In genomic region chrX:8042304-8042703, GRCh38 we compare ENCODE assay signal across 1 cellular context.
TF ChIP-seq lines count a peak whose summit lies in the region.

No MANE protein-coding gene starts in this region.

TF ChIP-seq in H1, 55 proteins besides CTCF, POLR2A, EP300 and RAD21 (continued from another document):
- TF ChIP-seq CHD7 (IDR thresholded peaks at IDR 0.05; ENCODE audit: insufficient replicate concordance, low read length) = no peak
- no peak for TF ChIP-seq TCF12 (IDR thresholded peaks at IDR 0.05; ENCODE audit: low read depth, low read length)
- no peak for TF ChIP-seq POU5F1 (IDR thresholded peaks at IDR 0.05; ENCODE audit: low read depth, low read length)
- no peak for TF ChIP-seq EZH2 (IDR thresholded peaks at IDR 0.05; ENCODE audit: low read depth, low read length, severe bottlenecking)
- TF ChIP-seq CEBPB (IDR thresholded peaks at IDR 0.05; ENCODE audit: low read depth, low read length) = no peak
- TF ChIP-seq HDAC6 (IDR thresholded peaks at IDR 0.05; ENCODE audit: low read depth, low read length) = no peak
- TF ChIP-seq, protein P1, sequence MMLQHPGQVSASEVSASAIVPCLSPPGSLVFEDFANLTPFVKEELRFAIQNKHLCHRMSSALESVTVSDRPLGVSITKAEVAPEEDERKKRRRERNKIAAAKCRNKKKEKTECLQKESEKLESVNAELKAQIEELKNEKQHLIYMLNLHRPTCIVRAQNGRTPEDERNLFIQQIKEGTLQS (IDR thresholded peaks at IDR 0.05; ENCODE audit: insufficient read depth, low read depth, low read length) = no peak
- no peak for TF ChIP-seq SUZ12 (IDR thresholded peaks at IDR 0.05; ENCODE audit: low read length)
- TF ChIP-seq BCL11A (IDR thresholded peaks at IDR 0.05; ENCODE audit: low read depth in 2 of 2, low read length in 2 of 2) = no peak
- no peak for TF ChIP-seq RXRA (IDR thresholded peaks at IDR 0.05; ENCODE audit: insufficient read depth, low read depth, low read length)
- no peak for TF ChIP-seq NRF1 (IDR thresholded peaks at IDR 0.05; ENCODE audit: low read depth, low read length)
- TF ChIP-seq SIN3A (conservative IDR thresholded peaks at IDR 0.05 in 1 of 2, IDR thresholded peaks at IDR 0.05 in 1 of 2; ENCODE audit: low read depth in 1 of 2, low read length in 2 of 2) = no peak
- no peak for TF ChIP-seq NANOG (IDR thresholded peaks at IDR 0.05; ENCODE audit: insufficient read depth, low read depth, low read length, poor library complexity, severe bottlenecking)
- no peak for TF ChIP-seq SP4 (IDR thresholded peaks at IDR 0.05; ENCODE audit: low read length)
- no peak for TF ChIP-seq KDM5A (IDR thresholded peaks at IDR 0.05; ENCODE audit: low read length)
- no peak for TF ChIP-seq RNF2 (IDR thresholded peaks at IDR 0.05; ENCODE audit: borderline replicate concordance, low read depth, low read length, missing control alignments, poor library complexity, severe bottlenecking)
- no peak for TF ChIP-seq GTF2F1 (IDR thresholded peaks at IDR 0.05; ENCODE audit: borderline replicate concordance, low read depth, low read length)
- TF ChIP-seq EGR1 (IDR thresholded peaks at IDR 0.05; ENCODE audit: borderline replicate concordance, low read depth, low read length) = no peak
